In genomic region chr20:52493177-52493711, GRCh38 we compare ENCODE assay signal across 9 cellular contexts.
DNase-seq lines count a peak whose midpoint lies in the region; ATAC-seq and TF ChIP-seq lines count a peak whose summit lies in the region.
"Had no signal": no experiment of that assay in that cellular context is flagged by ENCODE, and none has a peak within 500 bp of the region (broad histone marks: within the 10 kb centered on the region; RNA-seq: fewer than 3 reads in every experiment).

No MANE protein-coding gene starts in this region.

- no peak overlapping the region for H3K27ac ChIP-seq in gastroesophageal sphincter

- no peak for TF ChIP-seq POLR2A in gastroesophageal sphincter (IDR thresholded peaks at IDR 0.05)

- H3K27ac Mint-ChIP-seq in stimulated activated naive CD8-positive, alpha-beta T cell treated with anti-CD3 and anti-CD28 coated beads, Interleukin-15, Interleukin-2, amounts not matched to agents 100 ng/mL and 50 ng/mL, for 24 hours, result peak overlapping the region; percentile 22
- H3K27ac Mint-ChIP-seq: B cell had no signal

- H3K4me3 ChIP-seq in gastroesophageal sphincter, result peak overlapping the region in 1 of 2 donors; percentile 15

- H3K4me3 Mint-ChIP-seq in stimulated activated naive CD8-positive, alpha-beta T cell treated with anti-CD3 and anti-CD28 coated beads, Interleukin-15, Interleukin-2, amounts not matched to agents 100 ng/mL and 50 ng/mL, for 24 hours, result peak overlapping the region; percentile 20
- H3K4me3 Mint-ChIP-seq: B cell had no signal

- H3K36me3 Mint-ChIP-seq in stimulated activated naive CD8-positive, alpha-beta T cell treated with anti-CD3 and anti-CD28 coated beads, Interleukin-15, Interleukin-2, amounts not matched to agents 100 ng/mL and 50 ng/mL, for 24 hours (ENCODE audit: low read depth), result no peaks in the 10 kb centered on the region

- no peaks in the 10 kb centered on the region for H3K36me3 ChIP-seq in gastroesophageal sphincter

- peak; percentile 28 for DNase-seq in activated CD4-positive, alpha-beta T cell treated with anti-CD3 and anti-CD28 coated beads for 48 hours
- no peak for DNase-seq in activated CD4-positive, alpha-beta T cell treated with anti-CD3 and anti-CD28 coated beads, Interleukin-2, amount 50 U/mL, for 1 hour
- DNase-seq in UCSD-AML1 (lab: John Stamatoyannopoulos, UW; ENCODE audit: unreplicated experiment) (peak; percentile 11), left cardiac atrium (no peak)

- H3K27me3 Mint-ChIP-seq in stimulated activated naive CD8-positive, alpha-beta T cell treated with anti-CD3 and anti-CD28 coated beads, Interleukin-15, Interleukin-2, amounts not matched to agents 100 ng/mL and 50 ng/mL, for 24 hours, result peaks cover 13% of the 10 kb centered on the region

- TF ChIP-seq CTCF in gastroesophageal sphincter (IDR thresholded peaks at IDR 0.05), result no peak

- intact Hi-C loops in left cardiac atrium (cut with DNase I), result no loop called here

- peaks cover 19% of the 10 kb centered on the region for H3K4me1 Mint-ChIP-seq in stimulated activated naive CD8-positive, alpha-beta T cell treated with anti-CD3 and anti-CD28 coated beads, Interleukin-15, Interleukin-2, amounts not matched to agents 100 ng/mL and 50 ng/mL, for 24 hours (ENCODE audit: low read depth)
- H3K4me1 Mint-ChIP-seq: B cell had no signal

- no peaks in the 10 kb centered on the region for H3K9me3 Mint-ChIP-seq in stimulated activated naive CD8-positive, alpha-beta T cell treated with anti-CD3 and anti-CD28 coated beads, Interleukin-15, Interleukin-2, amounts not matched to agents 100 ng/mL and 50 ng/mL, for 24 hours

- H3K27me3 ChIP-seq in gastroesophageal sphincter, result peaks cover 9% of the 10 kb centered on the region

- H3K4me1 ChIP-seq in gastroesophageal sphincter, result no peaks in the 10 kb centered on the region

- no peak for TF ChIP-seq EP300 in gastroesophageal sphincter (IDR thresholded peaks at IDR 0.05)

- H3K9me3 ChIP-seq in gastroesophageal sphincter, result no peaks in the 10 kb centered on the region

- WGBS in gastroesophageal sphincter (ENCODE audit: low coverage in 1 of 2), 2 donors, result 9 to 18% methylated on average over 8 to 9 of the region's 9 CpGs

- ATAC-seq in left cardiac atrium (peak; percentile 44 to 56), gastroesophageal sphincter (no peak), HG02885 (IDR thresholded peaks at IDR 0.05; ENCODE audit: poor library complexity, unreplicated experiment) (no peak), GM21423 (IDR thresholded peaks at IDR 0.05; ENCODE audit: unreplicated experiment) (no peak)

Comparison
In these comparisons a context has a peak if more than half of its experiments do, and no peak if none do; other contexts are left out.
1. DNase-seq: peak in activated CD4-positive, alpha-beta T cell treated with anti-CD3 and anti-CD28 coated beads for 48 hours (single experiment) and UCSD-AML1 (single experiment); none in activated CD4-positive, alpha-beta T cell treated with anti-CD3 and anti-CD28 coated beads, Interleukin-2, amount 50 U/mL, for 1 hour (single experiment) and left cardiac atrium (single experiment).
2. ATAC-seq: peak in left cardiac atrium (2 of 2); none in gastroesophageal sphincter (single experiment), HG02885 (single experiment) and GM21423 (single experiment).